In the genomic region with DNA sequence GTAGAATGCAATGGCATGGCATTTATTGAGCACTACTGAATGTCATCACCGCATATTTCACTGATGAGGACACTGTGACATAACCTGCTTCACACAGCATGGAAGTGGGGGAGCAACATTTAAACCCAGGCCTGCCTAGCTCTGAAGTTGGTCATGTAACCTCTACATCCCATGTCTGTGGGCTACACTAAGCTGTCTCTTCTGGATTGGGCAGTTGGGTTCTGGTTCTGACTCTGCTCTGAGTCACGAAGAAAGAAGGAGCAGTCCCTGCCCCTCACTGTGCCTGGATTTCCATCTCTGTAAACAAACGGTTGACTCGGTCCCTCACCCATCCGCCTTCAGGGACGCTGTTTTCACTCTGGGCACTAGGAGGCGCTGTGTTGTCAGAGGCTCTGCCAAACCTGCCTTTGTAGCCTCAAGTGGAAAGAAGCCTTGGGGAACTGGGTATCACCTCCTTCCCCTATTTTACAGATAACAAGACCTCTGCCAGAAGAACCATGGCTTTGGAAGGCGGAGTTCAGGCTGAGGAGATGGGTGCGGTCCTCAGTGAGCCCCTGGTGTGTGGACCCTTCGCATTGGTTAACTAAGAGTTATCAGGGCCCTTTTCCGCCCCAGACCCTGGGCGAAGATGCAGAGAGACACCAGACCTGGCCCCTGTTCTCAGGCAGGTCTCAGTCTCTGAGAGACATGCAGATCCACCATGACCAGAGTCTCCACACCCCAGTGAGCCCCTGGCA, we compare ENCODE assay signal across 8 cellular contexts. TPM values are rescaled to one million over a fixed set of nuclear protein-coding genes. Genes with fewer than 3 reads are reported as not detected.
DNase-seq lines count a peak whose midpoint lies in the region; ATAC-seq, FAIRE-seq and TF ChIP-seq lines count a peak whose summit lies in the region.

No MANE protein-coding gene starts in this region.

- no peak for TF ChIP-seq POLR2A in K562 (conservative IDR thresholded peaks at IDR 0.05)

- no TSS peak for BruUV-seq in K562 (replicated peaks; lab: Mats Ljungman, UMichigan)

- peaks cover 9% of the 10 kb centered on the region for H4K20me1 ChIP-seq in K562 (replicated peaks; ENCODE audit: control insufficient read depth, insufficient read depth, low read length)

- H3K27ac ChIP-seq in K562 (ENCODE audit: extremely low read depth, low read depth, low read length) = no peak overlapping the region

- WGBS in K562 (ENCODE audit: insufficient coverage, low coverage, missing lambda C conversion rate) = 23% methylated on average over 12 of the region's 12 CpGs

- H3K79me2 ChIP-seq in K562 (ENCODE audit: control insufficient read depth, insufficient read depth, low read length) = no peaks in the 10 kb centered on the region

- POLR2A ChIA-PET in K562 (lab: Yijun Ruan, JAX) = no interaction called here

- H3K36me3 ChIP-seq in K562 (ENCODE audit: control insufficient read depth, insufficient read depth, low read length) (no peaks in the 10 kb centered on the region), kidney epithelial cell (ENCODE audit: control insufficient read depth, insufficient read depth, low read length) (no peaks in the 10 kb centered on the region)

- TF ChIP-seq CTCF in K562 (IDR thresholded peaks at IDR 0.05 in 2 of 3, conservative IDR thresholded peaks at IDR 0.05 in 1 of 3; ENCODE audit: insufficient read depth in 2 of 3, low read depth in 1 of 3, low read length in 3 of 3) (peak; percentile 86 to 97 (median 94)), kidney epithelial cell (IDR thresholded peaks at IDR 0.05; ENCODE audit: insufficient read depth, low read length, poor library complexity, severe bottlenecking) (peak; percentile 98)

- CTCF ChIA-PET in K562 (lab: Yijun Ruan, JAX; ENCODE audit: low intra/inter-chr PET ratio) = interaction anchor here (0.6 to 2.3 kb wide), 4 partner anchors 40 to 356 kb away, joined by 3 to 30 read pairs (median 6); no protein-coding TSS in a partner anchor

- in situ Hi-C loops in K562 (cut with MboI) = no loop called here

- no peak overlapping the region for H2AFZ ChIP-seq in K562 (ENCODE audit: low read depth, low read length)

- H3K4me2 ChIP-seq in K562 (ENCODE audit: insufficient read depth, low read length) = no peak overlapping the region

- no peak for TF ChIP-seq EP300 in K562 (IDR thresholded peaks at IDR 0.05; ENCODE audit: low read length)

- peaks cover 0 to 10% of the 10 kb centered on the region in 2 experiments; a peak in 2 of 5 replicates for H3K4me1 ChIP-seq in K562 (replicated peaks in 1 of 2; ENCODE audit: control insufficient read depth in 2 of 2, insufficient read depth in 2 of 2, low read length in 2 of 2)

- TF ChIP-seq RAD21 in K562 (CRISPR knock-in tag; conservative IDR thresholded peaks at IDR 0.05 in 1 of 2, IDR thresholded peaks at IDR 0.05 in 1 of 2) = peak; percentile 51 to 75

- peak; percentile 67 for DNase-seq in activated gamma-delta T cell treated with Interleukin-2 at 50 U/mL for 16 hours
- DNase-seq in activated gamma-delta T cell (lab: John Stamatoyannopoulos, UW) = no peak
- peak; percentile 28 for DNase-seq in NCI-H1092 treated with DMSO at 0.1 percent for 48 hours (lab: John Stamatoyannopoulos, UW)
- DNase-seq in UCSD-AML1 (lab: John Stamatoyannopoulos, UW; ENCODE audit: unreplicated experiment) = peak; percentile 78
- DNase-seq in K562 (ENCODE audit: extremely low read depth in 1 of 4, low spot score in 3 of 4) = peak; percentile 71 to 80 (median 80)
- DNase-seq in kidney epithelial cell (ENCODE audit: low read depth) = no peak
- DNase-seq in stimulated activated CD4-positive, alpha-beta T cell treated with anti-CD3 and anti-CD28 coated beads, Interleukin-4, amount 100 ng/mL, for 1 hour = peak; percentile 74

- H3K9me3 ChIP-seq in K562 (replicated peaks; ENCODE audit: control insufficient read depth, insufficient read depth, low read depth, low read length) = no peaks in the 10 kb centered on the region

- ATAC-seq in K562 = peak; percentile 86
- no peak for ATAC-seq in HG02623 (IDR thresholded peaks at IDR 0.05; ENCODE audit: unreplicated experiment)

- H3K27me3 ChIP-seq in K562 (ENCODE audit: control insufficient read depth in 2 of 2, insufficient read depth in 2 of 2, low read length in 2 of 2) (peaks cover 24 to 33% of the 10 kb centered on the region in 2 experiments), kidney epithelial cell (ENCODE audit: control insufficient read depth, insufficient read depth, low read length) (no peaks in the 10 kb centered on the region)

- peak; percentile 98 for FAIRE-seq in K562 (lab: Jason Lieb, UNC)

- no peak overlapping the region for H3K9ac ChIP-seq in K562 (ENCODE audit: insufficient read depth in 1 of 2, low read depth in 2 of 2, low read length in 2 of 2)

- H3K4me3 ChIP-seq in K562 = no peak overlapping the region
- H3K4me3 ChIP-seq in kidney epithelial cell (ENCODE audit: low read depth, low read length) = no peak overlapping the region

- intact Hi-C loops in K562 (cut with micrococcal nuclease) = loop anchor here (2.0 kb wide), 1 partner anchor 39 kb away; no protein-coding TSS in a partner anchor

- H3K9me1 ChIP-seq in K562 (ENCODE audit: control insufficient read depth, insufficient read depth, low read length) = no peaks in the 10 kb centered on the region

TF ChIP-seq in K562, 482 proteins besides CTCF, POLR2A, EP300 and RAD21 (continues in another document):
- TF ChIP-seq ZNF707 (CRISPR knock-in tag; conservative IDR thresholded peaks at IDR 0.05) (no peak), STAG1 (CRISPR knock-in tag; IDR thresholded peaks at IDR 0.05; ENCODE audit: borderline replicate concordance) (peak; percentile 20; the same call in 1 of the 2 replicates)
- TF ChIP-seq, protein P1, sequence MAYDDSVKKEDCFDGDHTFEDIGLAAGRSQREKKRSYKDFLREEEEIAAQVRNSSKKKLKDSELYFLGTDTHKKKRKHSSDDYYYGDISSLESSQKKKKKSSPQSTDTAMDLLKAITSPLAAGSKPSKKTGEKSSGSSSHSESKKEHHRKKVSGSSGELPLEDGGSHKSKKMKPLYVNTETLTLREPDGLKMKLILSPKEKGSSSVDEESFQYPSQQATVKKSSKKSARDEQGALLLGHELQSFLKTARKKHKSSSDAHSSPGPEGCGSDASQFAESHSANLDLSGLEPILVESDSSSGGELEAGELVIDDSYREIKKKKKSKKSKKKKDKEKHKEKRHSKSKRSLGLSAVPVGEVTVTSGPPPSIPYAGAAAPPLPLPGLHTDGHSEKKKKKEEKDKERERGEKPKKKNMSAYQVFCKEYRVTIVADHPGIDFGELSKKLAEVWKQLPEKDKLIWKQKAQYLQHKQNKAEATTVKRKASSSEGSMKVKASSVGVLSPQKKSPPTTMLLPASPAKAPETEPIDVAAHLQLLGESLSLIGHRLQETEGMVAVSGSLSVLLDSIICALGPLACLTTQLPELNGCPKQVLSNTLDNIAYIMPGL (CRISPR knock-in tag; IDR thresholded peaks at IDR 0.05) = 0 out of 2 replicates have a peak, but pooled peaks have one; percentile 23

RNA-seq across cellular contexts. Expression of gene ARHGEF17, which starts 12.6 kb away (rescaled TPM):
- 0.55 and 6.0 TPM in 2 replicates for total RNA-seq in K562 (2011; cell fraction: chromatin; rRNA removed; ENCODE audit: low replicate concordance)
- 2.4 and 4.8 TPM in 2 replicates for total RNA-seq in K562 (2011; cell fraction: nucleolus; rRNA removed)
- total RNA-seq in K562 (2011; cell fraction: nucleoplasm; rRNA removed) = 1.3 and 1.6 TPM in 2 replicates
- total RNA-seq in K562 (2014; rRNA removed) (0.09 and 0.20 TPM in 2 replicates), K562 (2014; rRNA removed; fragmentation: Illumina TruSeq; extraction: Trizol) (0.03 and 0.07 TPM in 2 replicates), K562 (2015; rRNA removed; fragmentation: Illumina TruSeq; extraction: Trizol) (0.04 and 0.23 TPM in 2 replicates), K562 (2021) (0.29 and 0.53 TPM in 2 replicates), kidney epithelial cell (25.5 and 31.1 TPM in 2 replicates)
- polyA plus RNA-seq in K562 (2011; rRNA removed) (0.68 and 1.2 TPM in 2 replicates), K562 (2014; fragmentation: Illumina TruSeq; extraction: Trizol) (0.10 and 0.17 TPM in 2 replicates), K562 (2014; fragmentation: Nextera tagmentation; extraction: Ambion mirVana) (not detected), K562 (2014; rRNA removed) (0.09 and 0.17 TPM in 2 replicates)
- 0.96 and 2.9 TPM in 2 replicates for polyA plus RNA-seq in K562 (2011; cell fraction: cytosol; rRNA removed)
- 5.2 and 8.3 TPM in 2 replicates for polyA plus RNA-seq in K562 (2011; cell fraction: nucleus; rRNA removed)
- 0.25 and 0.31 TPM in 2 replicates for polyA plus RNA-seq in K562 (2012)
- polyA minus RNA-seq in K562 (2011; rRNA and poly(A)+ RNA removed) = 1.3 and 1.4 TPM in 2 replicates
- 0.57 and 1.4 TPM in 2 replicates for polyA minus RNA-seq in K562 (2011; cell fraction: cytosol; rRNA and poly(A)+ RNA removed)
- polyA minus RNA-seq in K562 (2011; cell fraction: nucleus; rRNA and poly(A)+ RNA removed) = 3.7 and 4.0 TPM in 2 replicates

RNA-seq across cellular contexts. Expression of gene P2RY6, which starts 23.3 kb away (rescaled TPM):
- not detected in 2 replicates for total RNA-seq in K562 (2011; cell fraction: chromatin; rRNA removed; ENCODE audit: low replicate concordance)
- not detected in 2 replicates for total RNA-seq in K562 (2011; cell fraction: nucleolus; rRNA removed)
- total RNA-seq in K562 (2011; cell fraction: nucleoplasm; rRNA removed) = not detected in 2 replicates
- total RNA-seq in K562 (2014; rRNA removed) (not detected in 2 replicates), K562 (2014; rRNA removed; fragmentation: Illumina TruSeq; extraction: Trizol) (not detected in 2 replicates), K562 (2015; rRNA removed; fragmentation: Illumina TruSeq; extraction: Trizol) (not detected in 2 replicates), K562 (2021) (not detected in 2 replicates), kidney epithelial cell (4.5 and 6.1 TPM in 2 replicates)
- polyA plus RNA-seq in K562 (2011; rRNA removed) (not detected in 2 replicates), K562 (2014; fragmentation: Illumina TruSeq; extraction: Trizol) (not detected in 2 replicates), K562 (2014; fragmentation: Nextera tagmentation; extraction: Ambion mirVana) (not detected), K562 (2014; rRNA removed) (not detected in 2 replicates)
- not detected in 2 replicates for polyA plus RNA-seq in K562 (2011; cell fraction: cytosol; rRNA removed)
- polyA plus RNA-seq in K562 (2011; cell fraction: nucleus; rRNA removed) = not detected in 2 replicates
- not detected in 2 replicates for polyA plus RNA-seq in K562 (2012)
- polyA minus RNA-seq in K562 (2011; rRNA and poly(A)+ RNA removed) = not detected in 2 replicates
- not detected in 2 replicates for polyA minus RNA-seq in K562 (2011; cell fraction: cytosol; rRNA and poly(A)+ RNA removed)
- not detected in 2 replicates for polyA minus RNA-seq in K562 (2011; cell fraction: nucleus; rRNA and poly(A)+ RNA removed)

Comparison
In these comparisons a context has a peak if more than half of its experiments do, and no peak if none do; other contexts are left out.
1. DNase-seq: peak in activated gamma-delta T cell treated with Interleukin-2 at 50 U/mL for 16 hours (single experiment), NCI-H1092 treated with DMSO at 0.1 percent for 48 hours (single experiment), UCSD-AML1 (single experiment), K562 (4 of 4) and stimulated activated CD4-positive, alpha-beta T cell treated with anti-CD3 and anti-CD28 coated beads, Interleukin-4, amount 100 ng/mL, for 1 hour (single experiment); none in activated gamma-delta T cell (single experiment) and kidney epithelial cell (single experiment).